ENCODE assay signal across 8 cellular contexts in genomic region chr10:97498841-97499560, GRCh38. TPM values are rescaled to one million over a fixed set of nuclear protein-coding genes. Genes with fewer than 3 reads are reported as not detected.
A peak's percentile ranks its signal among the peaks of the same experiment; 100 is the strongest.
DNase-seq lines count a peak whose midpoint lies in the region; ATAC-seq and TF ChIP-seq lines count a peak whose summit lies in the region.

Gene UBTD1 (plus strand): TSS chr10:97498924. CDS start chr10:97499204, 280 bp downstream.

- H3K36me3 ChIP-seq in KMS-11 (ENCODE audit: insufficient read depth) = no peaks in the 10 kb centered on the region

- ATAC-seq in activated CD4-positive, CD25-positive, alpha-beta regulatory T cell treated with anti-CD3 and anti-CD28 coated beads, Interleukin-2, amount 50 U/mL, for 24 hours = no peak
- ATAC-seq in activated CD8-positive, alpha-beta T cell treated with anti-CD3 and anti-CD28 coated beads, Interleukin-2, amount 10 ng/mL, durations not matched to agents 7 days and 5 days = peak; percentile 3

- peak within 1 kb of the TSS; percentile 95 for H3K27ac ChIP-seq in KMS-11

- H3K9me3 ChIP-seq in mononuclear cell (ENCODE audit: low read depth, low read length) = no peaks in the 10 kb centered on the region

- H3K9ac ChIP-seq in KMS-11 = peak within 1 kb of the TSS; percentile 95

- H3K4me3 ChIP-seq in KMS-11 (IDR thresholded peaks at IDR 0.05; ENCODE audit: insufficient read depth, low read depth, low read length) (peak within 1 kb of the TSS; percentile 27), mononuclear cell (ENCODE audit: low read length) (peak within 1 kb of the TSS; percentile 89)

- peaks cover 13% of the 10 kb centered on the region for H3K36me3 Mint-ChIP-seq in activated CD8-positive, alpha-beta T cell treated with anti-CD3 and anti-CD28 coated beads, Interleukin-2, amount 10 ng/mL, durations not matched to agents 7 days and 5 days (ENCODE audit: low read depth)
- peaks cover 7% of the 10 kb centered on the region for H3K36me3 Mint-ChIP-seq in endothelial cell (ENCODE audit: low read depth, unreplicated experiment)

- no peaks in the 10 kb centered on the region for H3K9me3 Mint-ChIP-seq in activated CD8-positive, alpha-beta T cell treated with anti-CD3 and anti-CD28 coated beads, Interleukin-2, amount 10 ng/mL, durations not matched to agents 7 days and 5 days (ENCODE audit: insufficient read depth)
- H3K9me3 Mint-ChIP-seq in endothelial cell (ENCODE audit: unreplicated experiment) = no peaks in the 10 kb centered on the region

- TF ChIP-seq CTCF in KMS-11 (conservative IDR thresholded peaks at IDR 0.05; ENCODE audit: low read depth, low read length) (no peak), endothelial cell (IDR thresholded peaks at IDR 0.05; ENCODE audit: unreplicated experiment) (no peak), GM20000 (IDR thresholded peaks at IDR 0.05; ENCODE audit: extremely low read depth, missing control alignments) (no peak)

- peak in 3 of 4 experiments; percentile 6 to 25 (median 9) for DNase-seq in activated CD4-positive, CD25-positive, alpha-beta regulatory T cell (lab: John Stamatoyannopoulos, UW)
- peak; percentile 43 for DNase-seq in activated CD8-positive, alpha-beta T cell treated with anti-CD3 and anti-CD28 coated beads, Interleukin-2, amount 10 ng/mL, durations not matched to agents 7 days and 5 days
- DNase-seq in endothelial cell (ENCODE audit: low spot score) (peak; percentile 62), GM20000 (ENCODE audit: low spot score) (no peak)
- DNase-seq in stimulated activated naive CD4-positive, alpha-beta T cell (lab: John Stamatoyannopoulos, UW) = peak in 5 of 6 experiments; percentile 34 to 68 (median 51)

- H3K27me3 Mint-ChIP-seq in activated CD8-positive, alpha-beta T cell treated with anti-CD3 and anti-CD28 coated beads, Interleukin-2, amount 10 ng/mL, durations not matched to agents 7 days and 5 days (ENCODE audit: low read depth) = peaks cover 34% of the 10 kb centered on the region
- peaks cover 25% of the 10 kb centered on the region for H3K27me3 Mint-ChIP-seq in endothelial cell (ENCODE audit: unreplicated experiment)

- peak within 1 kb of the TSS; percentile 98 for H3K4me3 Mint-ChIP-seq in activated CD8-positive, alpha-beta T cell treated with anti-CD3 and anti-CD28 coated beads, Interleukin-2, amount 10 ng/mL, durations not matched to agents 7 days and 5 days
- H3K4me3 Mint-ChIP-seq in endothelial cell (ENCODE audit: unreplicated experiment) = peak within 1 kb of the TSS; percentile 95

- H3K4me1 Mint-ChIP-seq in activated CD8-positive, alpha-beta T cell treated with anti-CD3 and anti-CD28 coated beads, Interleukin-2, amount 10 ng/mL, durations not matched to agents 7 days and 5 days (ENCODE audit: low read depth) = peaks cover 38% of the 10 kb centered on the region
- H3K4me1 Mint-ChIP-seq in endothelial cell (ENCODE audit: unreplicated experiment) = peaks cover 53% of the 10 kb centered on the region

- H3K79me2 ChIP-seq in KMS-11 (ENCODE audit: insufficient read depth, low read depth) = peaks cover 35% of the 10 kb centered on the region

- peak within 1 kb of the TSS; percentile 98 for H3K27ac Mint-ChIP-seq in activated CD8-positive, alpha-beta T cell treated with anti-CD3 and anti-CD28 coated beads, Interleukin-2, amount 10 ng/mL, durations not matched to agents 7 days and 5 days
- H3K27ac Mint-ChIP-seq in endothelial cell (ENCODE audit: unreplicated experiment) = peak within 1 kb of the TSS; percentile 94

- H2AFZ ChIP-seq in KMS-11 (ENCODE audit: low read depth) = peak within 1 kb of the TSS; percentile 92

- CTCF ChIA-PET in activated CD8-positive, alpha-beta T cell treated with anti-CD3 and anti-CD28 coated beads, Interleukin-2, amount 10 ng/mL, durations not matched to agents 7 days and 5 days (lab: Charles Lee) = interaction anchor here (0.7 to 1.4 kb wide), 5 partner anchors 9 to 98 kb away, joined by 3 to 4 read pairs (median 3); partner anchors contain the start of gene RRP12

- no peaks in the 10 kb centered on the region for H4K20me1 ChIP-seq in KMS-11 (ENCODE audit: insufficient read depth)

- POLR2A ChIA-PET in activated CD8-positive, alpha-beta T cell treated with anti-CD3 and anti-CD28 coated beads, Interleukin-2, amount 10 ng/mL, durations not matched to agents 7 days and 5 days (lab: Charles Lee) = no interaction called here

- peak within 1 kb of the TSS; percentile 100 for H3K4me2 ChIP-seq in KMS-11

- H3K27me3 ChIP-seq in KMS-11 (ENCODE audit: insufficient read depth, low read depth) (peaks cover 18% of the 10 kb centered on the region), mononuclear cell (ENCODE audit: insufficient read depth, low read length) (peaks cover 7% of the 10 kb centered on the region)

- H3K4me1 ChIP-seq in KMS-11 (ENCODE audit: low read depth, poor library complexity, severe bottlenecking) = peaks cover 22% of the 10 kb centered on the region
- peaks cover 57% of the 10 kb centered on the region for H3K4me1 ChIP-seq in mononuclear cell (ENCODE audit: insufficient read depth, low read length)

RNA-seq across cellular contexts. Expression of gene UBTD1, which starts in this region (rescaled TPM):
- total RNA-seq in activated CD8-positive, alpha-beta T cell treated with anti-CD3 and anti-CD28 coated beads, Interleukin-2, amount 10 ng/mL, durations not matched to agents 7 days and 5 days = 1 to 10 TPM in 1 of 2 experiments, under 1 TPM in 1; 0.58 to 1.1 TPM
- total RNA-seq in endothelial cell (ENCODE audit: unreplicated experiment) (78.0 TPM), mononuclear cell (6.3 TPM)

Comparison
In these comparisons a context has a peak if more than half of its experiments do, and no peak if none do; other contexts are left out.
1. RNA of gene UBTD1 (total RNA-seq): 78.0 TPM in endothelial cell (single experiment); 6.3 TPM in mononuclear cell (single experiment) and 0.58 to 1.1 TPM in activated CD8-positive, alpha-beta T cell treated with anti-CD3 and anti-CD28 coated beads, Interleukin-2, amount 10 ng/mL, durations not matched to agents 7 days and 5 days; every median in the first group is over 10 times any median in the second.